ENCODE assay signal across 16 cellular contexts in the genomic region with DNA sequence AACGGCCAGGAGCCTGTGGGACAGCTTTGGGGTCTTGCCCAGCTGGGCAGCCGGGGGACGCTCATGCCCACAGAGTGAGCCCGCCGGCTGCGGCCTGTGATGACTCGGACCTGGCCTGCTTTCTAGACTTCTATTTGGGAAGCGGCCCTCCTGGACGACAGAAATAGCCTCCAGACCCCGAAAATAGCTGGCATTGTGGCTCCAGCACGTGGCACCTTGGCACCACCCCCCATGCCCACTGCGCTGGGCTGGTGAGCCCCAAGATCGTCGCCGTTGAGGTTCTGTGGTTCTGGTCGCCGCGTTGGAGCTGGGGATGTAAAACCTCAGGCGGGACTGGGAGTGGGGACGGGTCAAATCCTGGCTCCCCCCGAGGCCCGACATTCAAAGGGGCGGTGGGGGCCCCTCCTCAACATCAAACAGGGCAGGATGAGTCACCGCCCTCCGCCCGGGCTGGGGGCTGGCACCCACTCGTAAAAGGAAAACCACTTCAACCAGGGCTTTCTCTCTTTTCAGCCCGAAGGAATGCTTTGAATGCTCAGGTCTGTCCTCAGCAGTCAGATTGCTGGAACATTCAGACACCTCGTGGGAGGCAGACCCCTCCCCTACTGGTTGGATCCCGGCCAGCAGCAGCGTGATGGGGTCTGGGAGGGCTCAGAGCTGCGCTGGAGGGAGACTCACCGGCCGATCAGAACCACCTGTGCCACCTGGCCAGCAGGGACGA. TPM values are rescaled to one million over a fixed set of nuclear protein-coding genes. Genes with fewer than 3 reads are reported as not detected.
DNase-seq lines count a peak whose midpoint lies in the region; ATAC-seq and TF ChIP-seq lines count a peak whose summit lies in the region.
"Had no signal": no experiment of that assay in that cellular context is flagged by ENCODE, and none has a peak within 500 bp of the region (broad histone marks: within the 10 kb centered on the region; RNA-seq: fewer than 3 reads in every experiment).

No MANE protein-coding gene starts in this region.

- H3K27ac Mint-ChIP-seq in activated CD4-positive, alpha-beta T cell treated with anti-CD3 and anti-CD28 coated beads for 36 hours: no peak overlapping the region
- H3K27ac Mint-ChIP-seq in activated CD4-positive, alpha-beta T cell treated with anti-CD3 and anti-CD28 coated beads, Interleukin-2, amount 10 ng/mL, durations not matched to agents 24 days and 14 days: no peak overlapping the region
- H3K27ac Mint-ChIP-seq in mesothelial cell of epicardium: peak overlapping the region; percentile 95
- H3K27ac Mint-ChIP-seq: activated naive CD4-positive, alpha-beta T cell treated with anti-CD3 and anti-CD28 coated beads, Interleukin-2, amount 50 U/mL, for 24 hours had no signal

- no peak overlapping the region for H3K4me3 Mint-ChIP-seq in activated CD4-positive, alpha-beta T cell treated with anti-CD3 and anti-CD28 coated beads for 36 hours
- H3K4me3 Mint-ChIP-seq in activated CD4-positive, alpha-beta T cell treated with anti-CD3 and anti-CD28 coated beads, Interleukin-2, amount 10 ng/mL, durations not matched to agents 24 days and 14 days: no peak overlapping the region
- H3K4me3 Mint-ChIP-seq in mesothelial cell of epicardium: peak overlapping the region; percentile 13
- H3K4me3 Mint-ChIP-seq: activated naive CD4-positive, alpha-beta T cell treated with anti-CD3 and anti-CD28 coated beads, Interleukin-2, amount 50 U/mL, for 24 hours had no signal

- CTCF ChIA-PET in activated CD4-positive, alpha-beta T cell treated with anti-CD3 and anti-CD28 coated beads for 36 hours (lab: Charles Lee): interaction anchor here (0.9 kb wide), 1 partner anchor 93 kb away, joined by 3 read pairs; no protein-coding TSS in a partner anchor

- H3K4me1 Mint-ChIP-seq in activated CD4-positive, alpha-beta T cell treated with anti-CD3 and anti-CD28 coated beads for 36 hours: peaks cover 8% of the 10 kb centered on the region
- peaks cover 3% of the 10 kb centered on the region for H3K4me1 Mint-ChIP-seq in activated CD4-positive, alpha-beta T cell treated with anti-CD3 and anti-CD28 coated beads, Interleukin-2, amount 10 ng/mL, durations not matched to agents 24 days and 14 days
- peaks cover 18% of the 10 kb centered on the region for H3K4me1 Mint-ChIP-seq in mesothelial cell of epicardium

- intact Hi-C loops in activated CD4-positive, alpha-beta T cell treated with anti-CD3 and anti-CD28 coated beads for 36 hours (cut with DNase I, micrococcal nuclease): no loop called here
- intact Hi-C loops in activated CD4-positive, alpha-beta T cell treated with anti-CD3 and anti-CD28 coated beads, Interleukin-2, amount 10 ng/mL, durations not matched to agents 24 days and 14 days (cut with micrococcal nuclease): no loop called here

- POLR2A ChIA-PET in activated CD4-positive, alpha-beta T cell treated with anti-CD3 and anti-CD28 coated beads for 36 hours (lab: Charles Lee): interaction anchor here (0.6 kb wide), 1 partner anchor 90 kb away, joined by 3 read pairs; no protein-coding TSS in a partner anchor

- no peak for DNase-seq in activated CD4-positive, alpha-beta T cell treated with anti-CD3 and anti-CD28 coated beads for 36 hours
- no peak for DNase-seq in activated CD4-positive, alpha-beta T cell treated with anti-CD3 and anti-CD28 coated beads, Interleukin-2, amount 10 ng/mL, durations not matched to agents 24 days and 14 days
- DNase-seq in COR-L47 (lab: John Stamatoyannopoulos, UW) (peak; percentile 15), amniotic epithelial cell (ENCODE audit: low read depth) (peak; percentile 61), mesothelial cell of epicardium (ENCODE audit: low spot score in 2 of 2, unreplicated experiment in 2 of 2) (peak; percentile 61 to 85), NCI-H1092 treated with DMSO at 0.1 percent for 48 hours (lab: John Stamatoyannopoulos, UW) (no peak), NCI-H2029 treated with DMSO at 0.1 percent for 48 hours (lab: John Stamatoyannopoulos, UW) (no peak)
- DNase-seq: DMS 273 treated with DMSO at 0.1 percent for 48 hours, hypothalamus, Karpas-422, small intestine, T-helper 1 cell, transverse colon had no signal

- no peaks in the 10 kb centered on the region for H3K9me3 Mint-ChIP-seq in activated CD4-positive, alpha-beta T cell treated with anti-CD3 and anti-CD28 coated beads for 36 hours (ENCODE audit: low read depth)
- no peaks in the 10 kb centered on the region for H3K9me3 Mint-ChIP-seq in activated CD4-positive, alpha-beta T cell treated with anti-CD3 and anti-CD28 coated beads, Interleukin-2, amount 10 ng/mL, durations not matched to agents 24 days and 14 days
- peaks cover 3% of the 10 kb centered on the region for H3K9me3 Mint-ChIP-seq in mesothelial cell of epicardium
- H3K9me3 Mint-ChIP-seq: activated naive CD4-positive, alpha-beta T cell treated with anti-CD3 and anti-CD28 coated beads, Interleukin-2, amount 50 U/mL, for 24 hours had no signal

- H3K36me3 Mint-ChIP-seq in activated CD4-positive, alpha-beta T cell treated with anti-CD3 and anti-CD28 coated beads for 36 hours (ENCODE audit: low read depth): no peaks in the 10 kb centered on the region
- no peaks in the 10 kb centered on the region for H3K36me3 Mint-ChIP-seq in activated CD4-positive, alpha-beta T cell treated with anti-CD3 and anti-CD28 coated beads, Interleukin-2, amount 10 ng/mL, durations not matched to agents 24 days and 14 days (ENCODE audit: low read depth)
- peaks cover 4% of the 10 kb centered on the region for H3K36me3 Mint-ChIP-seq in mesothelial cell of epicardium
- H3K36me3 Mint-ChIP-seq: activated naive CD4-positive, alpha-beta T cell treated with anti-CD3 and anti-CD28 coated beads, Interleukin-2, amount 50 U/mL, for 24 hours had no signal

- H3K27me3 Mint-ChIP-seq in activated CD4-positive, alpha-beta T cell treated with anti-CD3 and anti-CD28 coated beads for 36 hours: no peaks in the 10 kb centered on the region
- peaks cover 3% of the 10 kb centered on the region for H3K27me3 Mint-ChIP-seq in activated CD4-positive, alpha-beta T cell treated with anti-CD3 and anti-CD28 coated beads, Interleukin-2, amount 10 ng/mL, durations not matched to agents 24 days and 14 days
- H3K27me3 Mint-ChIP-seq in mesothelial cell of epicardium (ENCODE audit: low read depth): no peaks in the 10 kb centered on the region
- H3K27me3 Mint-ChIP-seq: activated naive CD4-positive, alpha-beta T cell treated with anti-CD3 and anti-CD28 coated beads, Interleukin-2, amount 50 U/mL, for 24 hours had no signal

- no peak for TF ChIP-seq CTCF in mesothelial cell of epicardium (IDR thresholded peaks at IDR 0.05; ENCODE audit: unreplicated experiment)

- ATAC-seq in activated CD4-positive, alpha-beta T cell treated with anti-CD3 and anti-CD28 coated beads for 36 hours: peak; percentile 12
- ATAC-seq in GM18909 (IDR thresholded peaks at IDR 0.05; ENCODE audit: poor library complexity, unreplicated experiment): no peak
- ATAC-seq: esophagus mucosa had no signal

RNA-seq across cellular contexts. Expression of gene GADD45B, which starts 42.1 kb away (rescaled TPM):
- total RNA-seq in activated CD4-positive, alpha-beta T cell treated with anti-CD3 and anti-CD28 coated beads for 36 hours: 10 to 100 TPM; 57.7 to 71.2 TPM
- 101 and 102 TPM in 2 replicates for total RNA-seq in activated CD4-positive, alpha-beta T cell treated with anti-CD3 and anti-CD28 coated beads, Interleukin-2, amount 10 ng/mL, durations not matched to agents 24 days and 14 days
- total RNA-seq in mesothelial cell of epicardium: 80.0 to 84.4 TPM (median 84.1 TPM) in 3 replicates

Comparison
In these comparisons a context has a peak if more than half of its experiments do, and no peak if none do; other contexts are left out.
1. DNase-seq: peak in COR-L47 (single experiment), amniotic epithelial cell (single experiment) and mesothelial cell of epicardium (2 of 2); none in activated CD4-positive, alpha-beta T cell treated with anti-CD3 and anti-CD28 coated beads for 36 hours (single experiment), activated CD4-positive, alpha-beta T cell treated with anti-CD3 and anti-CD28 coated beads, Interleukin-2, amount 10 ng/mL, durations not matched to agents 24 days and 14 days (single experiment), NCI-H1092 treated with DMSO at 0.1 percent for 48 hours (single experiment) and NCI-H2029 treated with DMSO at 0.1 percent for 48 hours (single experiment).